Comparison of ENCODE assay signal across 8 cellular contexts in genomic region chr7:100852048-100852872, GRCh38. TPM values are rescaled to one million over a fixed set of nuclear protein-coding genes. Genes with fewer than 3 reads are reported as not detected.
DNase-seq lines count a peak whose midpoint lies in the region; ATAC-seq, FAIRE-seq and TF ChIP-seq lines count a peak whose summit lies in the region.

TSS of gene SLC12A9 (plus strand) at chr7:100852713. CDS start at chr7:100854198, 1,485 bp downstream.

- WGBS in esophagus, 2 donors = 0 to 1% methylated on average over 65 to 71 of the region's 71 CpGs

- H3K4me3 ChIP-seq in Jurkat, Clone E6-1 (ENCODE audit: low read length) = peak within 1 kb of the TSS; percentile 63
- peak within 1 kb of the TSS; percentile 61 to 64 for H3K4me3 ChIP-seq in esophagus (ENCODE audit: low read depth in 1 of 2, low read length in 2 of 2)
- peak within 1 kb of the TSS; percentile 51 for H3K4me3 ChIP-seq in mucosa of stomach (ENCODE audit: low read length)

- H3K9ac ChIP-seq in mucosa of stomach (ENCODE audit: low read length) = peak within 1 kb of the TSS; percentile 71

- H3K9me3 ChIP-seq in esophagus (ENCODE audit: control insufficient read depth in 2 of 2, insufficient read depth in 1 of 2, low read depth in 1 of 2, low read length in 1 of 2) = no peaks in the 10 kb centered on the region
- H3K9me3 ChIP-seq in mucosa of stomach (ENCODE audit: control insufficient read depth, low read length) = no peaks in the 10 kb centered on the region

- H3K27me3 ChIP-seq in esophagus (ENCODE audit: control insufficient read depth in 1 of 2, insufficient read depth in 2 of 2, low read length in 2 of 2) (no peaks in the 10 kb centered on the region), mucosa of stomach (ENCODE audit: control insufficient read depth, insufficient read depth, low read length) (no peaks in the 10 kb centered on the region)

- peaks cover 0 to 3% of the 10 kb centered on the region in 2 donors for H3K4me1 ChIP-seq in esophagus (ENCODE audit: control insufficient read depth in 2 of 2, insufficient read depth in 2 of 2, low read length in 1 of 2)
- H3K4me1 ChIP-seq in mucosa of stomach (ENCODE audit: control insufficient read depth, insufficient read depth, low read length) = peaks cover 6% of the 10 kb centered on the region

- peak within 1 kb of the TSS in 1 of 2 donors; percentile 50 for H3K27ac ChIP-seq in esophagus (ENCODE audit: low read depth in 2 of 2, low read length in 1 of 2)

- TF ChIP-seq CTCF in D721Med (IDR thresholded peaks at IDR 0.05; ENCODE audit: insufficient read depth, missing control alignments) = peak; percentile 84

- peaks cover 0 to 6% of the 10 kb centered on the region in 2 donors for H3K36me3 ChIP-seq in esophagus (ENCODE audit: control insufficient read depth in 2 of 2, insufficient read depth in 2 of 2, low read length in 1 of 2)
- H3K36me3 ChIP-seq in mucosa of stomach (ENCODE audit: control insufficient read depth, insufficient read depth, low read length) = no peaks in the 10 kb centered on the region

- DNase-seq in D721Med (ENCODE audit: insufficient read length, low spot score) = peak; percentile 99
- peak; percentile 78 for DNase-seq in Jurkat, Clone E6-1 (ENCODE audit: low read depth, low spot score)
- DNase-seq in activated T-cell treated with anti-CD3 and anti-CD28 coated beads, Interleukin-2, amount 50 U/mL, for 1 hour = peak; percentile 87
- DNase-seq in stimulated activated CD8-positive, alpha-beta memory T cell treated with anti-CD3 and anti-CD28 coated beads, Interleukin-4, amount 100 ng/mL, for 48 hours = peak; percentile 90

- no peak for FAIRE-seq in D721Med (lab: Jason Lieb, UNC)

- peak; percentile 80 for ATAC-seq in GM21526 (IDR thresholded peaks at IDR 0.05; ENCODE audit: low FRiP score, unreplicated experiment)

TF ChIP-seq in PFSK-1, 5 proteins besides CTCF, POLR2A, EP300 and RAD21:
- TF ChIP-seq TAF1 (IDR thresholded peaks at IDR 0.05; ENCODE audit: borderline replicate concordance, insufficient read depth, low read length) (0 out of 2 replicates have a peak, but pooled peaks have one; percentile 47), FOXP2 (optimal IDR thresholded peaks at IDR 0.05; ENCODE audit: borderline replicate concordance, extremely low read depth, extremely low read length, insufficient read depth) (peak; percentile 32), SIN3A (IDR thresholded peaks at IDR 0.05; ENCODE audit: borderline replicate concordance, insufficient read depth, low read length) (peak; percentile 31; the same call in 1 of the 2 replicates), POLR2AphosphoS5 (IDR thresholded peaks at IDR 0.05; ENCODE audit: low read depth, low read length) (peak; percentile 70), REST (IDR thresholded peaks at IDR 0.05; ENCODE audit: insufficient read depth in 1 of 2, low read depth in 2 of 2, low read length in 2 of 2) (0 out of 4 replicates have a peak, but pooled peaks of 1 of the 2 experiments have one; percentile 19)
TF ChIP-seq in PFSK-1: peak in this region for 5.

RNA-seq across cellular contexts. Expression of gene SLC12A9, which starts in this region (rescaled TPM):
- 15.3 TPM for polyA plus RNA-seq in Jurkat, Clone E6-1 (2012; ENCODE audit: insufficient read depth, insufficient read length)
- 22.0 TPM for polyA plus RNA-seq in PFSK-1 (2012; ENCODE audit: insufficient read length, low read depth)
- 10 to 100 TPM; 13.8 to 23.0 TPM for polyA plus RNA-seq in esophagus
